2 cellular contexts compared by ENCODE assay signal in the genomic region with DNA sequence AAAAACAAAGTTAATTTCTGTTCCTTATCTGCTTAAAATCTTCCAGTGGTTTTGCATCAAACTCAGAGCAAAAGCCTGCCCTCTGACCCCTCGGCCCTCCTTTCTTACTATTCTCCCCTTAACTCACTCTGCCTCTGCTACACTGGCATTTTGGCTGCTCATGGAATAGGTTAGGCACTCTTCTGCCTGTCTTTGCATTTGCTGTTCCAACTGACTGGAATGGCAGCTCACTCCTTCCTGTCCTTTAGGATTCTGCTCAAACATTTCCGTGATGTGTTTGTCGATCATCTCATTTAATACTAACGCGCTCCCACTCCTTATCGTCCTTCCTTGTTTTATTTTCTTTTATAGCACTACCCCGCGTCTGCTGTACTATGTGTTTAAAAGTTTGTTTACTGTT.
A peak's percentile ranks its signal among the peaks of the same experiment; 100 is the strongest.
TF ChIP-seq lines count a peak whose summit lies in the region.

No MANE protein-coding gene starts in this region.

TF ChIP-seq in A549, 52 proteins besides CTCF, POLR2A, EP300 and RAD21:
- TF ChIP-seq CEBPB (IDR thresholded peaks at IDR 0.05) (no peak), HDAC2 (IDR thresholded peaks at IDR 0.05) (no peak), REST (IDR thresholded peaks at IDR 0.05) (0 out of 2 replicates have a peak, but pooled peaks have one; percentile 12)

TF ChIP-seq in K562, 482 proteins besides CTCF, POLR2A, EP300 and RAD21:
- TF ChIP-seq ZBTB2 (IDR thresholded peaks at IDR 0.05), result no peak
- no peak for TF ChIP-seq ARHGAP35 (IDR thresholded peaks at IDR 0.05; ENCODE audit: partially characterized antibody)
- TF ChIP-seq MEF2D (tag; conservative IDR thresholded peaks at IDR 0.05; ENCODE audit: low read depth), result no peak
- 0 out of 2 replicates have a peak, but pooled peaks have one; percentile 13 for TF ChIP-seq NCOR1 (IDR thresholded peaks at IDR 0.05)
- TF ChIP-seq TGIF2 (CRISPR knock-in tag; IDR thresholded peaks at IDR 0.05), result no peak
- TF ChIP-seq ARID2 (IDR thresholded peaks at IDR 0.05), result no peak
- no peak for TF ChIP-seq TRIM28 (IDR thresholded peaks at IDR 0.05)
- no peak for TF ChIP-seq NFIX (CRISPR knock-in tag; IDR thresholded peaks at IDR 0.05; ENCODE audit: low read depth)
- TF ChIP-seq KDM5B (IDR thresholded peaks at IDR 0.05; ENCODE audit: insufficient replicate concordance, low read depth, low read length), result no peak
- TF ChIP-seq ZNF280A (IDR thresholded peaks at IDR 0.05; ENCODE audit: low read depth, partially characterized antibody), result no peak
- no peak for TF ChIP-seq SAP30 (IDR thresholded peaks at IDR 0.05; ENCODE audit: borderline replicate concordance, insufficient read depth, low read depth, low read length, poor library complexity, severe bottlenecking)
- no peak for TF ChIP-seq CTCFL (IDR thresholded peaks at IDR 0.05; ENCODE audit: borderline replicate concordance, insufficient read depth, low read depth, low read length, poor library complexity, severe bottlenecking)
- TF ChIP-seq, protein P1, sequence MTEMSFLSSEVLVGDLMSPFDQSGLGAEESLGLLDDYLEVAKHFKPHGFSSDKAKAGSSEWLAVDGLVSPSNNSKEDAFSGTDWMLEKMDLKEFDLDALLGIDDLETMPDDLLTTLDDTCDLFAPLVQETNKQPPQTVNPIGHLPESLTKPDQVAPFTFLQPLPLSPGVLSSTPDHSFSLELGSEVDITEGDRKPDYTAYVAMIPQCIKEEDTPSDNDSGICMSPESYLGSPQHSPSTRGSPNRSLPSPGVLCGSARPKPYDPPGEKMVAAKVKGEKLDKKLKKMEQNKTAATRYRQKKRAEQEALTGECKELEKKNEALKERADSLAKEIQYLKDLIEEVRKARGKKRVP (CRISPR knock-in tag; IDR thresholded peaks at IDR 0.05), result no peak
- 0 out of 2 replicates have a peak, but pooled peaks have one; percentile 2 for TF ChIP-seq ZNF263 (CRISPR knock-in tag; IDR thresholded peaks at IDR 0.05; ENCODE audit: borderline replicate concordance)
- TF ChIP-seq KDM4B (IDR thresholded peaks at IDR 0.05; ENCODE audit: borderline replicate concordance in 2 of 2, low read depth in 1 of 2), result no peak
- TF ChIP-seq RBM17 (IDR thresholded peaks at IDR 0.05; ENCODE audit: borderline replicate concordance, low read depth, low read length), result no peak
- TF ChIP-seq, protein P2, sequence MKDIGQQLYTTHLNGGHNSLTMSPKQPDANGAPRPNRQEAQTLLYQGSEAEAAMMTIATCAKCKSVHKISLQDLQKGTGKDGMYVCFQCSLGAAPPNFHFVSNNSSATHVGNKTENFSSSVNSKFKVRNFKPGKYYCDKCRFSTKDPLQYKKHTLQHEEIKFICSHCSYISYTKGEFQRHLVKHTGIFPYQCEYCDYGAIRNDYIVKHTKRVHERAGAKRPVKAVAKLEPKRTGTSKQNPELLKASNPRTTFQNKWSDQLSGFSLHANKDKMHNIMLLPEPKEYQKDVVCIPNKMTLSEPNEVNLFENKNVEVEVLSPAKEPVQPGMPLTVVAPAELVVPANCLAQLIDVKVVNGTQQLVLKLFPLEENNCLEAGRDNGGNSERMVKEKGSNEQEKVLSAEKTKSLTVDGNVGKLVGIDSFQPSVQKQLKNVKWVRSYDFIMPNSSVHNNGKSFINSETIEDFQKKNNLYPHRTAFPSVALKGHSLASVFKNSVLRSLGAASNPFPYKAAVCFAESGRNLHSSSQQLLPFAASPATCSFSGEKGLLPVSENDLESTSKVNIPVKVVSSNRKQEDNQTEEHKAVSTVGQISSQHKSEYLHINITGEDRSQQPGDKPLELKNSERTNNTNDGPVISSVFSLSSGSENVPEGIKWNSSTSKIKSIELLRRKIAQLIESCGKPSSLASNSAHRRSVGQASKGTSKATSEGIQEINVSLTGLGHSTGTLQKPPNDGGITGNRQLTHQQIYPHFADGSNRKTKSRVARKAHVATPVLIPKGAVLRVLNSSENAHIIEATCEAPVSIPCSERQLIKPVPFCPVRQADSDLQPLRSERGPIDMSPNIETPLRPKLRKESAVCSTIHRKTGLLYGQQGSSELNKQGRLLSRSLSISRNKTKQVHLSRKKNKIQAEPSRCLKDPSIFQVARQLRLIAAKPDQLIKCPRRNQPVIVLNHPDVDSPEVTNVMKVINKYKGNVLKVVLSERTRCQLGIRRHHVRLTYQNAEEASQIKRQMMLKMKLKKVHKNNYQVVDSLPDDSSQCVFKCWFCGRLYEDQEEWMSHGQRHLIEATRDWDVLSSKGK (CRISPR knock-in tag; IDR thresholded peaks at IDR 0.05), result no peak
- no peak for TF ChIP-seq CC2D1A (IDR thresholded peaks at IDR 0.05)
- peak; percentile 13 for TF ChIP-seq TAF9B (IDR thresholded peaks at IDR 0.05; ENCODE audit: partially characterized antibody)
- no peak for TF ChIP-seq FOXA1 (IDR thresholded peaks at IDR 0.05; ENCODE audit: borderline replicate concordance)
- TF ChIP-seq CTBP1 (IDR thresholded peaks at IDR 0.05; ENCODE audit: borderline replicate concordance), result no peak
- no peak for TF ChIP-seq ZNF445 (CRISPR knock-in tag; IDR thresholded peaks at IDR 0.05; ENCODE audit: low read depth)
- 0 out of 2 replicates have a peak, but pooled peaks have one; percentile 5 for TF ChIP-seq MXI1 (IDR thresholded peaks at IDR 0.05; ENCODE audit: low read depth, low read length)
- TF ChIP-seq HNRNPLL (IDR thresholded peaks at IDR 0.05; ENCODE audit: low read depth, low read length, poor library complexity, severe bottlenecking), result no peak
- no peak for TF ChIP-seq ZKSCAN1 (IDR thresholded peaks at IDR 0.05; ENCODE audit: low read depth, low read length)
- TF ChIP-seq NR2C2 (CRISPR knock-in tag; IDR thresholded peaks at IDR 0.05), result no peak
- TF ChIP-seq NR2C2 (tag; IDR thresholded peaks at IDR 0.05), result peak; percentile 61; the same call in 1 of the 2 replicates
- TF ChIP-seq HIVEP1 (CRISPR knock-in tag; IDR thresholded peaks at IDR 0.05), result no peak
- no peak for TF ChIP-seq LCOR (CRISPR knock-in tag; IDR thresholded peaks at IDR 0.05)
- TF ChIP-seq NEUROD1 (IDR thresholded peaks at IDR 0.05; ENCODE audit: borderline replicate concordance, low read depth, low read length, partially characterized antibody), result no peak
- TF ChIP-seq SMARCE1 (IDR thresholded peaks at IDR 0.05), result no peak
- TF ChIP-seq ETV5 (CRISPR knock-in tag; IDR thresholded peaks at IDR 0.05; ENCODE audit: low read depth), result no peak
- TF ChIP-seq ZNF583 (CRISPR knock-in tag; IDR thresholded peaks at IDR 0.05), result no peak
- TF ChIP-seq CBFB (CRISPR knock-in tag; IDR thresholded peaks at IDR 0.05), result no peak
- TF ChIP-seq ZNF24 (IDR thresholded peaks at IDR 0.05), result no peak
- TF ChIP-seq, protein P3, sequence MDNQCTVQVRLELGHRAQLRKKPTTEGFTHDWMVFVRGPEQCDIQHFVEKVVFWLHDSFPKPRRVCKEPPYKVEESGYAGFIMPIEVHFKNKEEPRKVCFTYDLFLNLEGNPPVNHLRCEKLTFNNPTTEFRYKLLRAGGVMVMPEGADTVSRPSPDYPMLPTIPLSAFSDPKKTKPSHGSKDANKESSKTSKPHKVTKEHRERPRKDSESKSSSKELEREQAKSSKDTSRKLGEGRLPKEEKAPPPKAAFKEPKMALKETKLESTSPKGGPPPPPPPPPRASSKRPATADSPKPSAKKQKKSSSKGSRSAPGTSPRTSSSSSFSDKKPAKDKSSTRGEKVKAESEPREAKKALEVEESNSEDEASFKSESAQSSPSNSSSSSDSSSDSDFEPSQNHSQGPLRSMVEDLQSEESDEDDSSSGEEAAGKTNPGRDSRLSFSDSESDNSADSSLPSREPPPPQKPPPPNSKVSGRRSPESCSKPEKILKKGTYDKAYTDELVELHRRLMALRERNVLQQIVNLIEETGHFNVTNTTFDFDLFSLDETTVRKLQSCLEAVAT (IDR thresholded peaks at IDR 0.05), result peak in 1 of 2 experiments; percentile 30; a peak in 1 of 4 replicates
- peak; percentile 77 for TF ChIP-seq NR2C1 (IDR thresholded peaks at IDR 0.05)
- TF ChIP-seq NR2C1 (tag; IDR thresholded peaks at IDR 0.05), result 0 out of 2 replicates have a peak, but pooled peaks have one; percentile 13
- TF ChIP-seq SRSF7 (optimal IDR thresholded peaks at IDR 0.05; ENCODE audit: low read depth, low read length), result no peak
- no peak for TF ChIP-seq NFIC (IDR thresholded peaks at IDR 0.05)
- TF ChIP-seq SMARCC2 (IDR thresholded peaks at IDR 0.05; ENCODE audit: low read depth), result no peak
- TF ChIP-seq THRA (IDR thresholded peaks at IDR 0.05), result no peak
